ENCODE assay signal across 8 cellular contexts in the genomic region with DNA sequence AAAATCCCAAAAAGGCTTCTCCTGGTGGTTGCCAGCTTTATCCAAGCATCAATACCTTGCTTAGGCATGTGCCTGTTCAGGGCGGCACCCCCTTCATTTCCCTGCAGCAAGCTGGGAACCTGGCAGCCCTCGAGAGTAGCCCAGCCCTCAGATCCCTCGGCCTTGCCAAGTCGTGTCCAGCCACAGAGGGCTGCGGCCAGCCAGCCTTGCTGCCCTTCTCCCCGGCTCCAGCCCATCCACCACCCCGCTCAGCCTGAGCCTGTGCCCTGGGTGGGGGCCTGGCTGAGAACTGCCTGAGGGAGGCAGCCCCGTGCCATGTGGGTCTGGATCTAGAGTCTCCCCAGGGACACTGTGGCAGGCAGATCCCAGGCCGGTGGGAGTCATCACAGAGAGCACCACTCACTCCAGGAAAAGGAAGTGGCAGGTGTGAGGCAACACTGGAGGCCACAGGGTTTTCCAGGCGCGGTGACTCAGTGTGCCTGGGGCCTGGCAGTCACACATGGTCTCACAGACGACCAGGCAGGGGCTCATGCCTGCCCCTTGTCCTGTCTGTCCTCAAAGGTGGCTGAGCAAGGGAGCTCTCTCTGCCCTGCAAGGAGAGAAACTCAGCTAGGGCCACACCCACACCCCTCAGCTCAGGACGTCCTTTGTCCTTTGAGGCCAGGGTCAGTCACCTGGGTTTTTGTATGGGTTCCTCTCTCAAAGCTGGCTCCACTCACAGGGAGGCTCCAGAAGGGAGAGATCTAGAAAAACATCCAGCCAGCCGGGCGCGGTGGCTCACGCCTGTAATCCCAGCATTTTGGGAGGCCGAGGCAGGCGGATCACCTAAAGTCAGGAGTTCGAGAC. TPM values are rescaled to one million over a fixed set of nuclear protein-coding genes. Genes with fewer than 3 reads are reported as not detected.
DNase-seq lines count a peak whose midpoint lies in the region; ATAC-seq, FAIRE-seq and TF ChIP-seq lines count a peak whose summit lies in the region.

No MANE protein-coding gene starts in this region.

- peaks cover 0 to 21% of the 10 kb centered on the region in 2 experiments for H3K36me3 ChIP-seq in endothelial cell of umbilical vein (ENCODE audit: control insufficient read depth in 2 of 2, extremely low read depth in 1 of 2, insufficient read depth in 2 of 2, low read length in 2 of 2)

- H3K27ac ChIP-seq in endothelial cell of umbilical vein (ENCODE audit: insufficient read depth, low read depth, low read length): peak overlapping the region; percentile 74

- dilution Hi-C loops in endothelial cell of umbilical vein (cut with MboI; ENCODE audit: extremely low pct_ligation_motif_present, low sequenced_read_pairs): no loop called here

- CTCF ChIA-PET in activated B cell treated with CpG ODN at 0.5 μM for 24 hours (lab: Charles Lee): interaction anchor here (1.1 to 12.6 kb wide), 4 partner anchors 8 to 31 kb away, joined by 5 to 213 read pairs (median 86); a partner anchor contains a TSS
- CTCF ChIA-PET in endothelial cell of umbilical vein (lab: Charles Lee): interaction anchor here (0.6 to 9.1 kb wide), 10 partner anchors 9 to 77 kb away, joined by 3 to 101 read pairs (median 6); a partner anchor contains a TSS

- H4K20me1 ChIP-seq in endothelial cell of umbilical vein (replicated peaks; ENCODE audit: control insufficient read depth, extremely low read depth, insufficient read depth, low read length): no peaks in the 10 kb centered on the region

- H2AFZ ChIP-seq in endothelial cell of umbilical vein (ENCODE audit: low read depth, low read length): no peak overlapping the region

- TSS peak; percentile 27 for BruUV-seq in endothelial cell of umbilical vein (replicated peaks; lab: Mats Ljungman, UMichigan)

- H3K9me3 ChIP-seq in endothelial cell of umbilical vein (replicated peaks; ENCODE audit: control insufficient read depth, insufficient read depth, low read length): no peaks in the 10 kb centered on the region

- peaks cover 96% of the 10 kb centered on the region for H3K4me1 Mint-ChIP-seq in activated B cell treated with CpG ODN at 0.5 μM for 24 hours
- H3K4me1 Mint-ChIP-seq in naive thymus-derived CD8-positive, alpha-beta T cell: peaks cover 42 to 96% (median 87%) of the 10 kb centered on the region in 4 donors

- H3K4me2 ChIP-seq in endothelial cell of umbilical vein (ENCODE audit: insufficient read depth, low read length): no peak overlapping the region

- H3K9me1 ChIP-seq in endothelial cell of umbilical vein (replicated peaks; ENCODE audit: control insufficient read depth, extremely low read depth, insufficient read depth, low read length): no peaks in the 10 kb centered on the region

- no peak for TF ChIP-seq POLR2A in endothelial cell of umbilical vein (IDR thresholded peaks at IDR 0.05; ENCODE audit: low read depth, low read length)

- peaks cover 74% of the 10 kb centered on the region for H3K36me3 Mint-ChIP-seq in activated B cell treated with CpG ODN at 0.5 μM for 24 hours (ENCODE audit: low read depth)
- H3K36me3 Mint-ChIP-seq in naive thymus-derived CD8-positive, alpha-beta T cell: peaks cover 0 to 48% (median 6%) of the 10 kb centered on the region in 3 donors

- TF ChIP-seq CTCF in activated B cell treated with CpG ODN at 0.5 μM for 24 hours (IDR thresholded peaks at IDR 0.05): no peak
- peak in 1 of 2 donors; percentile 16 for TF ChIP-seq CTCF in endothelial cell of umbilical vein (IDR thresholded peaks at IDR 0.05; ENCODE audit: extremely low read depth in 1 of 2, insufficient read depth in 1 of 2, low read depth in 1 of 2, low read length in 2 of 2)

- peak; percentile 35 for DNase-seq in activated gamma-delta T cell (lab: John Stamatoyannopoulos, UW)
- no peak for DNase-seq in activated gamma-delta T cell treated with Interleukin-2 at 50 U/mL for 16 hours
- DNase-seq in activated B cell treated with CpG ODN at 0.5 μM for 24 hours: peak; percentile 45
- DNase-seq in endothelial cell of umbilical vein (ENCODE audit: low read depth, low spot score): peak; percentile 86
- DNase-seq in naive thymus-derived CD8-positive, alpha-beta T cell: no peak
- DNase-seq in HuH-7.5 (ENCODE audit: low spot score): no peak
- no peak for DNase-seq in NCI-H146 (lab: John Stamatoyannopoulos, UW)

- no peaks in the 10 kb centered on the region for H3K27me3 ChIP-seq in endothelial cell of umbilical vein (ENCODE audit: control insufficient read depth in 2 of 2, insufficient read depth in 2 of 2, low read length in 2 of 2)

- peak overlapping the region; percentile 53 for H3K4me3 Mint-ChIP-seq in activated B cell treated with CpG ODN at 0.5 μM for 24 hours
- peak overlapping the region; percentile 39 to 88 (median 72) for H3K4me3 Mint-ChIP-seq in naive thymus-derived CD8-positive, alpha-beta T cell

- FAIRE-seq in endothelial cell of umbilical vein (lab: Jason Lieb, UNC): peak; percentile 89

- peak overlapping the region; percentile 82 for H3K27ac Mint-ChIP-seq in activated B cell treated with CpG ODN at 0.5 μM for 24 hours
- peak overlapping the region; percentile 86 to 96 (median 94) for H3K27ac Mint-ChIP-seq in naive thymus-derived CD8-positive, alpha-beta T cell

- ATAC-seq in activated B cell treated with CpG ODN at 0.5 μM for 24 hours (ENCODE audit: low read depth) (peak; percentile 6), GM19452 (IDR thresholded peaks at IDR 0.05; ENCODE audit: unreplicated experiment) (no peak)
- no peak for ATAC-seq in naive thymus-derived CD8-positive, alpha-beta T cell

- peaks cover 37% of the 10 kb centered on the region for H3K4me1 ChIP-seq in endothelial cell of umbilical vein (ENCODE audit: control insufficient read depth, extremely low read depth, insufficient read depth, low read length)

- H3K9ac ChIP-seq in endothelial cell of umbilical vein (replicated peaks; ENCODE audit: extremely low read depth, insufficient read depth, low read length): peak overlapping the region; percentile 69

- H3K79me2 ChIP-seq in endothelial cell of umbilical vein (ENCODE audit: control insufficient read depth, insufficient read depth, low read length): peaks cover 34% of the 10 kb centered on the region

- POLR2A ChIA-PET in activated B cell treated with CpG ODN at 0.5 μM for 24 hours (lab: Charles Lee): interaction anchor here (1.0 to 27.6 kb wide), 5 partner anchors 8 to 265 kb away, joined by 3 to 1194 read pairs (median 3); a partner anchor contains a TSS
- POLR2A ChIA-PET in endothelial cell of umbilical vein (lab: Charles Lee): interaction anchor here (1.0 to 2.0 kb wide), 3 partner anchors 13 to 22 kb away, joined by 3 to 8 read pairs (median 4); a partner anchor contains a TSS
- POLR2A ChIA-PET in naive thymus-derived CD8-positive, alpha-beta T cell (lab: Charles Lee): interaction anchor here (0.6 to 45.7 kb wide), 5 partner anchors 0 to 936 kb away, joined by 3 to 2449 read pairs (median 4); a partner anchor contains a TSS

- no peaks in the 10 kb centered on the region for H3K9me3 Mint-ChIP-seq in activated B cell treated with CpG ODN at 0.5 μM for 24 hours
- no peaks in the 10 kb centered on the region for H3K9me3 Mint-ChIP-seq in naive thymus-derived CD8-positive, alpha-beta T cell

- intact Hi-C loops in activated B cell treated with CpG ODN at 0.5 μM for 24 hours (cut with micrococcal nuclease) (no loop called here), endothelial cell of umbilical vein (cut with micrococcal nuclease) (no loop called here)

- H3K4me3 ChIP-seq in endothelial cell of umbilical vein (replicated peaks in 1 of 3; ENCODE audit: insufficient read depth in 1 of 3, low read depth in 1 of 3, low read length in 3 of 3): no peak overlapping the region

- no peaks in the 10 kb centered on the region for H3K27me3 Mint-ChIP-seq in activated B cell treated with CpG ODN at 0.5 μM for 24 hours
- H3K27me3 Mint-ChIP-seq in naive thymus-derived CD8-positive, alpha-beta T cell: no peaks in the 10 kb centered on the region

RNA-seq across cellular contexts. Expression of a gene that starts 12.2 kb away (rescaled TPM):
- total RNA-seq in activated B cell treated with CpG ODN at 0.5 μM for 24 hours: 2.2 and 3.7 TPM in 2 replicates
- 0.42 and 0.62 TPM in 2 replicates for total RNA-seq in endothelial cell of umbilical vein
- 0.13 and 0.19 TPM in 2 replicates for polyA plus RNA-seq in endothelial cell of umbilical vein
- 0.14 and 0.16 TPM in 2 replicates for polyA plus RNA-seq in endothelial cell of umbilical vein (2011; cell fraction: cytosol; rRNA removed)
- 0.49 and 0.57 TPM in 2 replicates for polyA plus RNA-seq in endothelial cell of umbilical vein (2011; cell fraction: nucleus; rRNA removed)
- 0.27 and 0.33 TPM in 2 replicates for polyA plus RNA-seq in endothelial cell of umbilical vein (2012)
- polyA minus RNA-seq in endothelial cell of umbilical vein: 0.17 and 0.32 TPM in 2 replicates
- polyA minus RNA-seq in endothelial cell of umbilical vein (2011; cell fraction: cytosol; rRNA and poly(A)+ RNA removed): 2.3 TPM
- 0.24 and 0.34 TPM in 2 replicates for polyA minus RNA-seq in endothelial cell of umbilical vein (2011; cell fraction: nucleus; rRNA and poly(A)+ RNA removed)
- total RNA-seq in naive thymus-derived CD8-positive, alpha-beta T cell: 10 to 100 TPM in 1 of 2 experiments, 1 to 10 TPM in 1; 9.0 to 10.3 TPM
- under 1 TPM; 0.09 to 0.38 (median 0.13) TPM for polyA plus RNA-seq in naive thymus-derived CD8-positive, alpha-beta T cell

RNA-seq across cellular contexts. Expression of a gene that starts 21.8 kb away (rescaled TPM):
- total RNA-seq in activated B cell treated with CpG ODN at 0.5 μM for 24 hours (357 and 360 TPM in 2 replicates), endothelial cell of umbilical vein (98.0 and 109 TPM in 2 replicates)
- 136 and 140 TPM in 2 replicates for polyA plus RNA-seq in endothelial cell of umbilical vein
- polyA plus RNA-seq in endothelial cell of umbilical vein (2011; cell fraction: cytosol; rRNA removed): 109 and 112 TPM in 2 replicates
- 91.7 and 102 TPM in 2 replicates for polyA plus RNA-seq in endothelial cell of umbilical vein (2011; cell fraction: nucleus; rRNA removed)
- 101 and 131 TPM in 2 replicates for polyA plus RNA-seq in endothelial cell of umbilical vein (2012)
- 136 and 168 TPM in 2 replicates for polyA minus RNA-seq in endothelial cell of umbilical vein
- polyA minus RNA-seq in endothelial cell of umbilical vein (2011; cell fraction: cytosol; rRNA and poly(A)+ RNA removed): 41.1 TPM
- polyA minus RNA-seq in endothelial cell of umbilical vein (2011; cell fraction: nucleus; rRNA and poly(A)+ RNA removed): 35.6 and 63.3 TPM in 2 replicates
- total RNA-seq in naive thymus-derived CD8-positive, alpha-beta T cell: 100 to 1,000 TPM; 217 to 226 TPM
- polyA plus RNA-seq in naive thymus-derived CD8-positive, alpha-beta T cell: 100 to 1,000 TPM; 137 to 164 (median 154) TPM

RNA-seq across cellular contexts. Expression of a gene that starts 46.3 kb away (rescaled TPM):
- total RNA-seq in activated B cell treated with CpG ODN at 0.5 μM for 24 hours (35.1 and 44.6 TPM in 2 replicates), endothelial cell of umbilical vein (41.1 and 41.6 TPM in 2 replicates)
- 43.1 and 48.8 TPM in 2 replicates for polyA plus RNA-seq in endothelial cell of umbilical vein
- polyA plus RNA-seq in endothelial cell of umbilical vein (2011; cell fraction: cytosol; rRNA removed): 28.8 and 36.8 TPM in 2 replicates
- polyA plus RNA-seq in endothelial cell of umbilical vein (2011; cell fraction: nucleus; rRNA removed): 60.0 and 60.6 TPM in 2 replicates
- polyA plus RNA-seq in endothelial cell of umbilical vein (2012): 36.0 and 40.6 TPM in 2 replicates
- polyA minus RNA-seq in endothelial cell of umbilical vein: 25.7 and 26.5 TPM in 2 replicates
- 30.1 TPM for polyA minus RNA-seq in endothelial cell of umbilical vein (2011; cell fraction: cytosol; rRNA and poly(A)+ RNA removed)
- polyA minus RNA-seq in endothelial cell of umbilical vein (2011; cell fraction: nucleus; rRNA and poly(A)+ RNA removed): 12.9 and 19.6 TPM in 2 replicates
- 10 to 100 TPM; 50.7 to 54.1 TPM for total RNA-seq in naive thymus-derived CD8-positive, alpha-beta T cell
- 10 to 100 TPM; 22.1 to 57.4 (median 36.1) TPM for polyA plus RNA-seq in naive thymus-derived CD8-positive, alpha-beta T cell

RNA-seq across cellular contexts. Expression of a gene that starts 53.6 kb away (rescaled TPM):
- total RNA-seq in activated B cell treated with CpG ODN at 0.5 μM for 24 hours (69.1 and 73.6 TPM in 2 replicates), endothelial cell of umbilical vein (43.3 and 48.5 TPM in 2 replicates)
- polyA plus RNA-seq in endothelial cell of umbilical vein: 44.0 and 51.6 TPM in 2 replicates
- 45.1 and 45.7 TPM in 2 replicates for polyA plus RNA-seq in endothelial cell of umbilical vein (2011; cell fraction: cytosol; rRNA removed)
- 109 and 123 TPM in 2 replicates for polyA plus RNA-seq in endothelial cell of umbilical vein (2011; cell fraction: nucleus; rRNA removed)
- 38.6 and 49.2 TPM in 2 replicates for polyA plus RNA-seq in endothelial cell of umbilical vein (2012)
- 46.8 and 52.0 TPM in 2 replicates for polyA minus RNA-seq in endothelial cell of umbilical vein
- polyA minus RNA-seq in endothelial cell of umbilical vein (2011; cell fraction: cytosol; rRNA and poly(A)+ RNA removed): 18.9 TPM
- 23.0 and 36.3 TPM in 2 replicates for polyA minus RNA-seq in endothelial cell of umbilical vein (2011; cell fraction: nucleus; rRNA and poly(A)+ RNA removed)
- 100 to 1,000 TPM; 128 to 135 TPM for total RNA-seq in naive thymus-derived CD8-positive, alpha-beta T cell
- 10 to 100 TPM; 26.6 to 55.5 (median 30.3) TPM for polyA plus RNA-seq in naive thymus-derived CD8-positive, alpha-beta T cell

Comparison
In these comparisons a context has a peak if more than half of its experiments do, and no peak if none do; other contexts are left out.
1. DNase-seq: peak in activated gamma-delta T cell (single experiment), activated B cell treated with CpG ODN at 0.5 μM for 24 hours (single experiment) and endothelial cell of umbilical vein (single experiment); none in activated gamma-delta T cell treated with Interleukin-2 at 50 U/mL for 16 hours (single experiment), naive thymus-derived CD8-positive, alpha-beta T cell (0 of 10), HuH-7.5 (single experiment) and NCI-H146 (single experiment).